Comparison of ENCODE assay signal across 1 cellular context in genomic region chr9:98192503-98193335, GRCh38.
A peak's percentile ranks its signal among the peaks of the same experiment; 100 is the strongest.
TF ChIP-seq lines count a peak whose summit lies in the region.

A gene with protein sequence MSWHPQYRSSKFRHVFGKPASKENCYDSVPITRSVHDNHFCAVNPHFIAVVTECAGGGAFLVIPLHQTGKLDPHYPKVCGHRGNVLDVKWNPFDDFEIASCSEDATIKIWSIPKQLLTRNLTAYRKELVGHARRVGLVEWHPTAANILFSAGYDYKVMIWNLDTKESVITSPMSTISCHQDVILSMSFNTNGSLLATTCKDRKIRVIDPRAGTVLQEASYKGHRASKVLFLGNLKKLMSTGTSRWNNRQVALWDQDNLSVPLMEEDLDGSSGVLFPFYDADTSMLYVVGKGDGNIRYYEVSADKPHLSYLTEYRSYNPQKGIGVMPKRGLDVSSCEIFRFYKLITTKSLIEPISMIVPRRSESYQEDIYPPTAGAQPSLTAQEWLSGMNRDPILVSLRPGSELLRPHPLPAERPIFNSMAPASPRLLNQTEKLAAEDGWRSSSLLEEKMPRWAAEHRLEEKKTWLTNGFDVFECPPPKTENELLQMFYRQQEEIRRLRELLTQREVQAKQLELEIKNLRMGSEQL (minus strand): TSS chr9:98192637. CDS start chr9:98157660, 34,977 bp downstream.

TF ChIP-seq in HEK293, 187 proteins besides CTCF, POLR2A, EP300 and RAD21 (continued from another document):
- TF ChIP-seq ZNF362 (tag by site-specific recombination; IDR thresholded peaks at IDR 0.05) (no peak), ZNF555 (tag by site-specific recombination; conservative IDR thresholded peaks at IDR 0.05) (no peak), ZNF335 (tag by site-specific recombination; conservative IDR thresholded peaks at IDR 0.05) (peak; percentile 77), WT1 (tag by site-specific recombination; IDR thresholded peaks at IDR 0.05) (0 out of 2 replicates have a peak, but pooled peaks have one; percentile 20), ZNF664 (tag by site-specific recombination; IDR thresholded peaks at IDR 0.05) (no peak), KLF8 (tag by site-specific recombination; IDR thresholded peaks at IDR 0.05) (peak; percentile 48; the same call in 1 of the 2 replicates), ZNF514 (tag by site-specific recombination; IDR thresholded peaks at IDR 0.05) (no peak), GLIS2 (tag by site-specific recombination; IDR thresholded peaks at IDR 0.05) (peak; percentile 54; the same call in 1 of the 2 replicates), REPIN1 (tag by site-specific recombination; IDR thresholded peaks at IDR 0.05; ENCODE audit: low read depth) (no peak), PRDM1 (tag by site-specific recombination; IDR thresholded peaks at IDR 0.05) (no peak), ZNF658 (tag by site-specific recombination; IDR thresholded peaks at IDR 0.05) (no peak), ZNF391 (tag by site-specific recombination; IDR thresholded peaks at IDR 0.05; ENCODE audit: borderline replicate concordance, low read depth) (no peak), YY2 (tag by site-specific recombination; IDR thresholded peaks at IDR 0.05) (no peak), PRDM10 (tag by site-specific recombination; IDR thresholded peaks at IDR 0.05) (peak; percentile 62; the same call in 1 of the 2 replicates), SP7 (tag by site-specific recombination; IDR thresholded peaks at IDR 0.05) (peak; percentile 56; the same call in 1 of the 2 replicates), ZNF560 (tag by site-specific recombination; IDR thresholded peaks at IDR 0.05; ENCODE audit: borderline replicate concordance) (no peak), ZXDB (tag by site-specific recombination; IDR thresholded peaks at IDR 0.05) (0 out of 2 replicates have a peak, but pooled peaks have one; percentile 32), ZIC2 (tag by site-specific recombination; IDR thresholded peaks at IDR 0.05) (peak; percentile 40; the same call in 1 of the 2 replicates), ZSCAN5A (tag by site-specific recombination; IDR thresholded peaks at IDR 0.05) (0 out of 2 replicates have a peak, but pooled peaks have one; percentile 11), ZNF600 (tag by site-specific recombination; IDR thresholded peaks at IDR 0.05) (peak; percentile 47), ZNF48 (tag by site-specific recombination; IDR thresholded peaks at IDR 0.05) (no peak), ZNF184 (tag by site-specific recombination; IDR thresholded peaks at IDR 0.05) (no peak), ZNF677 (tag by site-specific recombination; IDR thresholded peaks at IDR 0.05) (no peak)
- TF ChIP-seq, protein P1, sequence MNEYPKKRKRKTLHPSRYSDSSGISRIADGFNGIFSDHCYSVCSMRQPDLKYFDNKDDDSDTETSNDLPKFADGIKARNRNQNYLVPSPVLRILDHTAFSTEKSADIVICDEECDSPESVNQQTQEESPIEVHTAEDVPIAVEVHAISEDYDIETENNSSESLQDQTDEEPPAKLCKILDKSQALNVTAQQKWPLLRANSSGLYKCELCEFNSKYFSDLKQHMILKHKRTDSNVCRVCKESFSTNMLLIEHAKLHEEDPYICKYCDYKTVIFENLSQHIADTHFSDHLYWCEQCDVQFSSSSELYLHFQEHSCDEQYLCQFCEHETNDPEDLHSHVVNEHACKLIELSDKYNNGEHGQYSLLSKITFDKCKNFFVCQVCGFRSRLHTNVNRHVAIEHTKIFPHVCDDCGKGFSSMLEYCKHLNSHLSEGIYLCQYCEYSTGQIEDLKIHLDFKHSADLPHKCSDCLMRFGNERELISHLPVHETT (tag by site-specific recombination; IDR thresholded peaks at IDR 0.05) = 0 out of 2 replicates have a peak, but pooled peaks have one; percentile 25
- TF ChIP-seq, protein P2, sequence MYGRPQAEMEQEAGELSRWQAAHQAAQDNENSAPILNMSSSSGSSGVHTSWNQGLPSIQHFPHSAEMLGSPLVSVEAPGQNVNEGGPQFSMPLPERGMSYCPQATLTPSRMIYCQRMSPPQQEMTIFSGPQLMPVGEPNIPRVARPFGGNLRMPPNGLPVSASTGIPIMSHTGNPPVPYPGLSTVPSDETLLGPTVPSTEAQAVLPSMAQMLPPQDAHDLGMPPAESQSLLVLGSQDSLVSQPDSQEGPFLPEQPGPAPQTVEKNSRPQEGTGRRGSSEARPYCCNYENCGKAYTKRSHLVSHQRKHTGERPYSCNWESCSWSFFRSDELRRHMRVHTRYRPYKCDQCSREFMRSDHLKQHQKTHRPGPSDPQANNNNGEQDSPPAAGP (tag by site-specific recombination; IDR thresholded peaks at IDR 0.05) = peak; percentile 61; the same call in 1 of the 2 replicates
- TF ChIP-seq, protein P3, sequence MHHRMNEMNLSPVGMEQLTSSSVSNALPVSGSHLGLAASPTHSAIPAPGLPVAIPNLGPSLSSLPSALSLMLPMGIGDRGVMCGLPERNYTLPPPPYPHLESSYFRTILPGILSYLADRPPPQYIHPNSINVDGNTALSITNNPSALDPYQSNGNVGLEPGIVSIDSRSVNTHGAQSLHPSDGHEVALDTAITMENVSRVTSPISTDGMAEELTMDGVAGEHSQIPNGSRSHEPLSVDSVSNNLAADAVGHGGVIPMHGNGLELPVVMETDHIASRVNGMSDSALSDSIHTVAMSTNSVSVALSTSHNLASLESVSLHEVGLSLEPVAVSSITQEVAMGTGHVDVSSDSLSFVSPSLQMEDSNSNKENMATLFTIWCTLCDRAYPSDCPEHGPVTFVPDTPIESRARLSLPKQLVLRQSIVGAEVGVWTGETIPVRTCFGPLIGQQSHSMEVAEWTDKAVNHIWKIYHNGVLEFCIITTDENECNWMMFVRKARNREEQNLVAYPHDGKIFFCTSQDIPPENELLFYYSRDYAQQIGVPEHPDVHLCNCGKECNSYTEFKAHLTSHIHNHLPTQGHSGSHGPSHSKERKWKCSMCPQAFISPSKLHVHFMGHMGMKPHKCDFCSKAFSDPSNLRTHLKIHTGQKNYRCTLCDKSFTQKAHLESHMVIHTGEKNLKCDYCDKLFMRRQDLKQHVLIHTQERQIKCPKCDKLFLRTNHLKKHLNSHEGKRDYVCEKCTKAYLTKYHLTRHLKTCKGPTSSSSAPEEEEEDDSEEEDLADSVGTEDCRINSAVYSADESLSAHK (tag by site-specific recombination; IDR thresholded peaks at IDR 0.05) = no peak
TF ChIP-seq in HEK293: peak in this region for 41.
